In genomic region chr4:1802151-1802715, GRCh38 we compare ENCODE assay signal across 18 cellular contexts. TPM values are rescaled to one million over a fixed set of nuclear protein-coding genes. Genes with fewer than 3 reads are reported as not detected.
DNase-seq lines count a peak whose midpoint lies in the region; ATAC-seq and TF ChIP-seq lines count a peak whose summit lies in the region.
"Had no signal": no experiment of that assay in that cellular context is flagged by ENCODE, and none has a peak within 500 bp of the region (broad histone marks: within the 10 kb centered on the region; RNA-seq: fewer than 3 reads in every experiment).

No MANE protein-coding gene starts in this region.

- no peak for ATAC-seq in GM21423 (IDR thresholded peaks at IDR 0.05; ENCODE audit: unreplicated experiment)
- ATAC-seq in GM21381 (IDR thresholded peaks at IDR 0.05; ENCODE audit: unreplicated experiment), result no peak
- ATAC-seq: Panc1, upper lobe of right lung had no signal

- TF ChIP-seq CTCF in AG09319 (IDR thresholded peaks at IDR 0.05; ENCODE audit: low read depth, low read length) (no peak), HEK293 (tag by site-specific recombination; IDR thresholded peaks at IDR 0.05) (no peak), fibroblast of villous mesenchyme (IDR thresholded peaks at IDR 0.05; ENCODE audit: insufficient read depth, low read depth, low read length) (no peak), thyroid gland (IDR thresholded peaks at IDR 0.05) (no peak)

- H3K27ac ChIP-seq in HEK293 (ENCODE audit: extremely low read depth, low read depth, low read length) (no peak overlapping the region), thyroid gland (no peak overlapping the region)
- H3K27ac ChIP-seq: upper lobe of right lung had no signal

- H3K4me3 ChIP-seq in HEK293 (ENCODE audit: low read depth, low read length) (no peak overlapping the region), fibroblast of villous mesenchyme (ENCODE audit: low read depth, low read length) (no peak overlapping the region), thyroid gland (replicated peaks in 1 of 3) (no peak overlapping the region)
- H3K4me3 ChIP-seq: skin epidermis, upper lobe of right lung had no signal

- no peaks in the 10 kb centered on the region for H3K9me3 ChIP-seq in HEK293 (ENCODE audit: control insufficient read depth, insufficient read depth, low read depth, low read length)
- no peaks in the 10 kb centered on the region for H3K9me3 ChIP-seq in thyroid gland
- H3K9me3 ChIP-seq: upper lobe of right lung had no signal

- DNase-seq in AG09319 (ENCODE audit: extremely low read depth, low read depth) (peak; percentile 11), NOMO-1 treated with dmso at 0.1 percent for 144 hours (lab: John Stamatoyannopoulos, UW; ENCODE audit: unreplicated experiment) (peak; percentile 83), fibroblast of villous mesenchyme (ENCODE audit: low read depth) (peak; percentile 62), thyroid gland (no peak), SHP77 (lab: John Stamatoyannopoulos, UW) (no peak)
- DNase-seq: activated naive CD4-positive, alpha-beta T cell; AML-193; DMS53; immature natural killer cell; NCI-H1694; NCI-H446 treated with DMSO at 0.1 percent for 48 hours; stimulated activated naive CD4-positive, alpha-beta T cell; upper lobe of right lung had no signal

- no peaks in the 10 kb centered on the region for H3K27me3 ChIP-seq in thyroid gland
- H3K27me3 ChIP-seq: upper lobe of right lung had no signal

- H3K4me1 ChIP-seq in HEK293 (ENCODE audit: control insufficient read depth, insufficient read depth, low read length) (no peaks in the 10 kb centered on the region), thyroid gland (peaks cover 0 to 3% of the 10 kb centered on the region in 2 donors)
- H3K4me1 ChIP-seq: upper lobe of right lung had no signal

- 80 to 87% methylated on average over 12 of the region's 22 CpGs for WGBS in thyroid gland, 2 donors

- H3K36me3 ChIP-seq in HEK293 (ENCODE audit: control insufficient read depth in 2 of 2, insufficient read depth in 1 of 2, low read length in 2 of 2) (peaks cover 0 to 84% of the 10 kb centered on the region in 2 experiments; a peak in 1 of 3 replicates), thyroid gland (no peaks in the 10 kb centered on the region)

- intact Hi-C loops in thyroid gland (cut with DNase I), result no loop called here

- CTCF ChIA-PET in HEK293 (lab: Yijun Ruan, JAX), result interaction anchor here (0.6 to 0.7 kb wide), 2 partner anchors 49 to 54 kb away, joined by 3 to 4 read pairs; no protein-coding TSS in a partner anchor

- no peak for TF ChIP-seq POLR2A in thyroid gland (IDR thresholded peaks at IDR 0.05)

- POLR2A ChIA-PET in HEK293 (lab: Yijun Ruan, JAX), result no interaction called here

TF ChIP-seq in HEK293, 187 proteins besides CTCF, POLR2A, EP300 and RAD21:
- TF ChIP-seq ZNF677 (tag by site-specific recombination; IDR thresholded peaks at IDR 0.05) (no peak), KLF1 (tag by site-specific recombination; IDR thresholded peaks at IDR 0.05) (peak; percentile 37; the same call in 1 of the 2 replicates), ZNF510 (tag by site-specific recombination; IDR thresholded peaks at IDR 0.05; ENCODE audit: insufficient replicate concordance) (no peak), ZNF366 (tag by site-specific recombination; conservative IDR thresholded peaks at IDR 0.05) (no peak), ZSCAN18 (tag by site-specific recombination; IDR thresholded peaks at IDR 0.05) (no peak), OVOL3 (tag by site-specific recombination; IDR thresholded peaks at IDR 0.05) (no peak), ZNF488 (tag by site-specific recombination; IDR thresholded peaks at IDR 0.05) (no peak), ZNF664 (tag by site-specific recombination; IDR thresholded peaks at IDR 0.05) (no peak)

RNA-seq across cellular contexts. Expression of gene FGFR3, which starts 9.1 kb away (rescaled TPM):
- total RNA-seq in fibroblast of villous mesenchyme, result 0.32 and 0.86 TPM in 2 replicates
- 1 to 10 TPM in 2 of 4 donors, under 1 TPM in 2; 0.78 to 5.1 (median 1.6) TPM for total RNA-seq in thyroid gland

RNA-seq across cellular contexts. Expression of gene LETM1, which starts 53.7 kb away (rescaled TPM):
- total RNA-seq in fibroblast of villous mesenchyme (80.2 and 91.5 TPM in 2 replicates), thyroid gland (10 to 100 TPM; 30.1 to 58.4 (median 49.0) TPM)

Comparison
In these comparisons a context has a peak if more than half of its experiments do, and no peak if none do; other contexts are left out.
1. DNase-seq: peak in AG09319 (single experiment), NOMO-1 treated with dmso at 0.1 percent for 144 hours (single experiment) and fibroblast of villous mesenchyme (single experiment); none in thyroid gland (0 of 2) and SHP77 (0 of 2).